ENCODE assay signal across 20 cellular contexts in the genomic region with DNA sequence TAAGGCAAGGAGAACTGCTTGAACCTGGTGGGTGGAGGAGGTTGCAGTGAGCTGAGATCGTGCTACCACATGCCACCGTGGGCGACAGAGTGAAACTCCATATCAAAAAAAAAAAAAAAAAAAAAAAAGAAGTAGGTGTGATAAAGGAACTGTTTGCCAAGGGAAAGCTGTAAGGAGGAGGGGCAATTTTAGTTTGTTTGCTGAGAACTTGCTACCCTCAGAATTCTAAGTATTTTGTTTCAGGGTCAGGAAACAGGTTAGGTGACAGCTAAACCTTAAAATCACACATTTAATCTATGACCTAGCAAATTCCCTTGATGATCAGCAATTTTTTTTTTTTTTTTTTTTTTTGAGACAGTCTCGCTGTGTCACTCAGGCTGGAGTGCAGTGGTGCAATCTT. TPM values are rescaled to one million over a fixed set of nuclear protein-coding genes. Genes with fewer than 3 reads are reported as not detected.
DNase-seq lines count a peak whose midpoint lies in the region; ATAC-seq and TF ChIP-seq lines count a peak whose summit lies in the region.
"Had no signal": no experiment of that assay in that cellular context is flagged by ENCODE, and none has a peak within 500 bp of the region (broad histone marks: within the 10 kb centered on the region; RNA-seq: fewer than 3 reads in every experiment).

No MANE protein-coding gene starts in this region.

- no peak for TF ChIP-seq CTCF in nephron progenitor cell (IDR thresholded peaks at IDR 0.05)

- intact Hi-C loops in activated CD4-positive, alpha-beta T cell treated with anti-CD3 and anti-CD28 coated beads, Interleukin-2, amount 10 ng/mL, durations not matched to agents 24 days and 14 days (cut with micrococcal nuclease) = no loop called here
- intact Hi-C loops in left colon (cut with DNase I, micrococcal nuclease) = no loop called here

- peaks cover 9% of the 10 kb centered on the region for H3K4me1 Mint-ChIP-seq in activated CD4-positive, alpha-beta T cell treated with anti-CD3 and anti-CD28 coated beads, Interleukin-2, amount 10 ng/mL, durations not matched to agents 7 days and 5 days
- peaks cover 6% of the 10 kb centered on the region for H3K4me1 Mint-ChIP-seq in activated CD4-positive, alpha-beta T cell treated with anti-CD3 and anti-CD28 coated beads, Interleukin-2, amount 10 ng/mL, durations not matched to agents 24 days and 14 days
- H3K4me1 Mint-ChIP-seq in activated T-helper 17 cell treated with anti-CD3 and anti-CD28 coated beads, Interleukin-2, amount 50 U/mL, for 72 hours = peaks cover 5% of the 10 kb centered on the region
- no peaks in the 10 kb centered on the region for H3K4me1 Mint-ChIP-seq in nephron progenitor cell

- DNase-seq in activated CD4-positive, alpha-beta T cell treated with anti-CD3 and anti-CD28 coated beads, Interleukin-2, amount 10 ng/mL, durations not matched to agents 7 days and 5 days = peak; percentile 9
- DNase-seq in activated CD4-positive, alpha-beta T cell treated with anti-CD3 and anti-CD28 coated beads, Interleukin-2, amount 10 ng/mL, durations not matched to agents 24 days and 14 days = no peak
- peak; percentile 66 for DNase-seq in CD1c-positive myeloid dendritic cell (ENCODE audit: extremely low spot score)
- DNase-seq in left colon = no peak
- no peak for DNase-seq in left lobe of liver (ENCODE audit: low spot score)
- no peak for DNase-seq in nephron progenitor cell
- DNase-seq: C1 segment of cervical spinal cord, COR-L47, DMS153, EL, GOT3, HFFc6, NCI-H1436, NCI-H2029 treated with DMSO at 0.1 percent for 48 hours, NCI-H2171 treated with DMSO at 0.1 percent for 48 hours, NCI-H774, RPMI8226 had no signal

- ATAC-seq in activated T-helper 17 cell treated with anti-CD3 and anti-CD28 coated beads, Interleukin-2, amount 50 U/mL, for 72 hours (replicated peaks) = peak; percentile 56
- ATAC-seq in left colon (peak; percentile 51), left lobe of liver (no peak), HG03175 (IDR thresholded peaks at IDR 0.05; ENCODE audit: unreplicated experiment) (no peak)
- ATAC-seq: HepG2 had no signal

- H3K9me3 Mint-ChIP-seq in activated CD4-positive, alpha-beta T cell treated with anti-CD3 and anti-CD28 coated beads, Interleukin-2, amount 10 ng/mL, durations not matched to agents 7 days and 5 days = no peaks in the 10 kb centered on the region
- no peaks in the 10 kb centered on the region for H3K9me3 Mint-ChIP-seq in activated CD4-positive, alpha-beta T cell treated with anti-CD3 and anti-CD28 coated beads, Interleukin-2, amount 10 ng/mL, durations not matched to agents 24 days and 14 days
- no peaks in the 10 kb centered on the region for H3K9me3 Mint-ChIP-seq in activated T-helper 17 cell treated with anti-CD3 and anti-CD28 coated beads, Interleukin-2, amount 50 U/mL, for 72 hours
- no peaks in the 10 kb centered on the region for H3K9me3 Mint-ChIP-seq in nephron progenitor cell
- H3K9me3 Mint-ChIP-seq: HFFc6 had no signal

- POLR2A ChIA-PET in activated CD4-positive, alpha-beta T cell treated with anti-CD3 and anti-CD28 coated beads, Interleukin-2, amount 10 ng/mL, durations not matched to agents 7 days and 5 days (lab: Charles Lee) = no interaction called here

- CTCF ChIA-PET in activated CD4-positive, alpha-beta T cell treated with anti-CD3 and anti-CD28 coated beads, Interleukin-2, amount 10 ng/mL, durations not matched to agents 7 days and 5 days (lab: Charles Lee) = interaction anchor here (0.6 to 1.2 kb wide), 5 partner anchors 157 to 296 kb away, joined by 3 to 4 read pairs (median 3); no protein-coding TSS in a partner anchor

- H3K36me3 Mint-ChIP-seq in activated CD4-positive, alpha-beta T cell treated with anti-CD3 and anti-CD28 coated beads, Interleukin-2, amount 10 ng/mL, durations not matched to agents 7 days and 5 days (ENCODE audit: low read depth) = peaks cover 4% of the 10 kb centered on the region
- peaks cover 4% of the 10 kb centered on the region for H3K36me3 Mint-ChIP-seq in activated CD4-positive, alpha-beta T cell treated with anti-CD3 and anti-CD28 coated beads, Interleukin-2, amount 10 ng/mL, durations not matched to agents 24 days and 14 days (ENCODE audit: low read depth)
- no peaks in the 10 kb centered on the region for H3K36me3 Mint-ChIP-seq in activated T-helper 17 cell treated with anti-CD3 and anti-CD28 coated beads, Interleukin-2, amount 50 U/mL, for 72 hours (ENCODE audit: low read depth)
- no peaks in the 10 kb centered on the region for H3K36me3 Mint-ChIP-seq in nephron progenitor cell (ENCODE audit: low read depth)

- no peak overlapping the region for H3K4me3 Mint-ChIP-seq in activated CD4-positive, alpha-beta T cell treated with anti-CD3 and anti-CD28 coated beads, Interleukin-2, amount 10 ng/mL, durations not matched to agents 7 days and 5 days
- H3K4me3 Mint-ChIP-seq in activated CD4-positive, alpha-beta T cell treated with anti-CD3 and anti-CD28 coated beads, Interleukin-2, amount 10 ng/mL, durations not matched to agents 24 days and 14 days = no peak overlapping the region
- no peak overlapping the region for H3K4me3 Mint-ChIP-seq in activated T-helper 17 cell treated with anti-CD3 and anti-CD28 coated beads, Interleukin-2, amount 50 U/mL, for 72 hours
- no peak overlapping the region for H3K4me3 Mint-ChIP-seq in nephron progenitor cell
- H3K4me3 Mint-ChIP-seq: HFFc6 had no signal

- H3K27me3 Mint-ChIP-seq in activated CD4-positive, alpha-beta T cell treated with anti-CD3 and anti-CD28 coated beads, Interleukin-2, amount 10 ng/mL, durations not matched to agents 7 days and 5 days = no peaks in the 10 kb centered on the region
- H3K27me3 Mint-ChIP-seq in activated CD4-positive, alpha-beta T cell treated with anti-CD3 and anti-CD28 coated beads, Interleukin-2, amount 10 ng/mL, durations not matched to agents 24 days and 14 days = peaks cover 4% of the 10 kb centered on the region
- H3K27me3 Mint-ChIP-seq in activated T-helper 17 cell treated with anti-CD3 and anti-CD28 coated beads, Interleukin-2, amount 50 U/mL, for 72 hours = peaks cover 3% of the 10 kb centered on the region
- H3K27me3 Mint-ChIP-seq in nephron progenitor cell (ENCODE audit: low read depth, poor library complexity) = no peaks in the 10 kb centered on the region

- H3K27ac Mint-ChIP-seq in activated CD4-positive, alpha-beta T cell treated with anti-CD3 and anti-CD28 coated beads, Interleukin-2, amount 10 ng/mL, durations not matched to agents 7 days and 5 days = peak overlapping the region; percentile 25
- no peak overlapping the region for H3K27ac Mint-ChIP-seq in activated CD4-positive, alpha-beta T cell treated with anti-CD3 and anti-CD28 coated beads, Interleukin-2, amount 10 ng/mL, durations not matched to agents 24 days and 14 days
- H3K27ac Mint-ChIP-seq in activated T-helper 17 cell treated with anti-CD3 and anti-CD28 coated beads, Interleukin-2, amount 50 U/mL, for 72 hours = no peak overlapping the region
- no peak overlapping the region for H3K27ac Mint-ChIP-seq in nephron progenitor cell
- H3K27ac Mint-ChIP-seq: HFFc6 had no signal

RNA-seq across cellular contexts. Expression of gene ARRDC3, which starts 7.2 kb away (rescaled TPM):
- 10 to 100 TPM; 34.1 to 35.0 TPM for total RNA-seq in activated CD4-positive, alpha-beta T cell treated with anti-CD3 and anti-CD28 coated beads, Interleukin-2, amount 10 ng/mL, durations not matched to agents 7 days and 5 days
- 12.4 and 13.1 TPM in 2 replicates for total RNA-seq in activated CD4-positive, alpha-beta T cell treated with anti-CD3 and anti-CD28 coated beads, Interleukin-2, amount 10 ng/mL, durations not matched to agents 24 days and 14 days
- 10 to 100 TPM; 17.5 to 60.9 TPM for total RNA-seq in activated T-helper 17 cell treated with anti-CD3 and anti-CD28 coated beads, Interleukin-2, amount 50 U/mL, for 72 hours
- 10 to 100 TPM; 14.5 to 33.0 TPM for total RNA-seq in left colon
- total RNA-seq in left lobe of liver = 30.0 TPM

Comparison
In these comparisons a context has a peak if more than half of its experiments do, and no peak if none do; other contexts are left out.
1. DNase-seq: peak in activated CD4-positive, alpha-beta T cell treated with anti-CD3 and anti-CD28 coated beads, Interleukin-2, amount 10 ng/mL, durations not matched to agents 7 days and 5 days (single experiment) and CD1c-positive myeloid dendritic cell (single experiment); none in activated CD4-positive, alpha-beta T cell treated with anti-CD3 and anti-CD28 coated beads, Interleukin-2, amount 10 ng/mL, durations not matched to agents 24 days and 14 days (single experiment), left colon (0 of 2), left lobe of liver (single experiment) and nephron progenitor cell (single experiment).
2. ATAC-seq: peak in activated T-helper 17 cell treated with anti-CD3 and anti-CD28 coated beads, Interleukin-2, amount 50 U/mL, for 72 hours (single experiment) and left colon (single experiment); none in left lobe of liver (single experiment) and HG03175 (single experiment).